Comparison of ENCODE assay signal across 8 cellular contexts in the genomic region with DNA sequence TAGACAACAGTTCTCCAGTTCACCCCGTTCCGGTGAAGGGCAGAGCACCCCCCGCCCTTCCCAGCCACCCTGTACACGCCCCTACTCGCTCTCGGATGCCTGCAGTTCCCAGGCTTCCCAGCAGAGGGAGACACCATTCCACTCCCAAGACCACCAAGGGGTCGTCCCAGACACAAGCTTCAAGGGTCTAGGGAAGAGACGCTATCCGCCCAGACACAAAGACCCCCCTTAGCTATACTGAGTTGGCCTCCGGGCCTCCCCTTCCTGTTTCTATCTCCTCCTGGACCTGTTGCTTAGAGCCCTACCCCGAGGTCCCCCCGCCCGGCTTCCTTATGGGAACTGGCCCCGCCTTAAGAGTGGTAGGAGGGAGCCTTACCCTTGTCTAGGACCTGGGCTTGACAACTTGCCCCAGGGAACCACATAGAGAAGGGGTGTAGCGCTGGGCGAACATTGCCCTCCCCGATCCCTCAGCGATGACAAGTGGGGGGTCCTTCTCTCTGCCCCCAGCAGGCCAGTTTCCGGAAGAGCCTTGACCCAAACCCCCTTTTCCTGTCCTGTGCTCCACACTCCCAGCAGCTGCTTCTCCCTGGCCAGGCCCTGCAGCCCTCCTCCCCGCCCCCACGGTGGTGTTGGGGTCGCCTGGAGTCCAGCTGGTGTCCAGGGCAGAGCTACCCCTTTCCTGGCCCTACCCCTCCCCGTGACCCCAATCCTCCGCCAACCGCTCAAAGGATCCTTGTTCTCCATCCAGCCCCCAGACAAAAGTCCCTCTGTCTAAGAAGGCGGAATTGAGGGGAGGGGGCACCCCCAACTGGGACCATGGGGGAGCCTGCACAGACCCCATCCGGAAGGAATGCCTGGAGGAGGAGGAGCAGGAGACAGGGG. TPM values are rescaled to one million over a fixed set of nuclear protein-coding genes. Genes with fewer than 3 reads are reported as not detected.
DNase-seq lines count a peak whose midpoint lies in the region; ATAC-seq and TF ChIP-seq lines count a peak whose summit lies in the region.

No MANE protein-coding gene starts in this region.

- peaks cover 5% of the 10 kb centered on the region for H3K4me1 Mint-ChIP-seq in activated T-helper 17 cell treated with anti-CD3 and anti-CD28 coated beads, Interleukin-2, amount 50 U/mL, for 72 hours
- peaks cover 6 to 9% (median 8%) of the 10 kb centered on the region in 4 donors for H3K4me1 Mint-ChIP-seq in naive thymus-derived CD8-positive, alpha-beta T cell

- TF ChIP-seq CTCF in OCI-LY3 (IDR thresholded peaks at IDR 0.05; ENCODE audit: low read depth, low read length): peak; percentile 97
- TF ChIP-seq CTCF in fibroblast of pulmonary artery (IDR thresholded peaks at IDR 0.05; ENCODE audit: low read length, missing control alignments): peak; percentile 98

- DNase-seq in SKM-1 treated with dmso at 0.1 percent for 144 hours (lab: John Stamatoyannopoulos, UW; ENCODE audit: unreplicated experiment): peak; percentile 14
- DNase-seq in SKM-1 (lab: John Stamatoyannopoulos, UW; ENCODE audit: unreplicated experiment): no peak
- DNase-seq in fibroblast of pulmonary artery (ENCODE audit: low read depth): peak; percentile 57
- DNase-seq in naive thymus-derived CD8-positive, alpha-beta T cell: peak; percentile 54 to 82 (median 73)
- DNase-seq in stimulated activated CD8-positive, alpha-beta memory T cell treated with anti-CD3 and anti-CD28 coated beads, Interleukin-7, amount 100 ng/mL, for 4 hours (ENCODE audit: low read depth in 2 of 2): peak; percentile 43

- no peaks in the 10 kb centered on the region for H3K36me3 ChIP-seq in OCI-LY3 (replicated peaks; ENCODE audit: low read depth, low read length)

- H4K20me1 ChIP-seq in OCI-LY3 (ENCODE audit: insufficient read depth, low read length): no peaks in the 10 kb centered on the region

- no peak overlapping the region for H3K27ac Mint-ChIP-seq in activated T-helper 17 cell treated with anti-CD3 and anti-CD28 coated beads, Interleukin-2, amount 50 U/mL, for 72 hours
- H3K27ac Mint-ChIP-seq in naive thymus-derived CD8-positive, alpha-beta T cell: peak overlapping the region in 4 of 10 donors; percentile 1 to 79 (median 53)

- no peak overlapping the region for H3K9ac ChIP-seq in OCI-LY3 (ENCODE audit: low read length)

- H2AFZ ChIP-seq in OCI-LY3 (ENCODE audit: low read depth, low read length): peak overlapping the region; percentile 74; the same call in 1 of the 2 replicates

- no peak overlapping the region for H3K4me3 Mint-ChIP-seq in activated T-helper 17 cell treated with anti-CD3 and anti-CD28 coated beads, Interleukin-2, amount 50 U/mL, for 72 hours
- peak overlapping the region in 4 of 10 donors; percentile 32 to 54 (median 44) for H3K4me3 Mint-ChIP-seq in naive thymus-derived CD8-positive, alpha-beta T cell

- H3K4me3 ChIP-seq in OCI-LY3 (ENCODE audit: low read length): peak overlapping the region; percentile 40
- no peak overlapping the region for H3K4me3 ChIP-seq in fibroblast of pulmonary artery (replicated peaks; ENCODE audit: low read depth, low read length)

- no peaks in the 10 kb centered on the region for H3K27me3 Mint-ChIP-seq in activated T-helper 17 cell treated with anti-CD3 and anti-CD28 coated beads, Interleukin-2, amount 50 U/mL, for 72 hours
- peaks cover 0 to 8% (median 1%) of the 10 kb centered on the region in 5 donors for H3K27me3 Mint-ChIP-seq in naive thymus-derived CD8-positive, alpha-beta T cell

- no peak overlapping the region for H3K27ac ChIP-seq in OCI-LY3 (ENCODE audit: low read length)

- no peaks in the 10 kb centered on the region for H3K9me3 Mint-ChIP-seq in activated T-helper 17 cell treated with anti-CD3 and anti-CD28 coated beads, Interleukin-2, amount 50 U/mL, for 72 hours
- H3K9me3 Mint-ChIP-seq in naive thymus-derived CD8-positive, alpha-beta T cell: no peaks in the 10 kb centered on the region

- H3K9me3 ChIP-seq in OCI-LY3 (ENCODE audit: insufficient read depth, low read length): no peaks in the 10 kb centered on the region

- H3K4me1 ChIP-seq in OCI-LY3 (ENCODE audit: low read length): no peaks in the 10 kb centered on the region

- no peaks in the 10 kb centered on the region for H3K79me2 ChIP-seq in OCI-LY3 (ENCODE audit: low read length)

- H3K36me3 Mint-ChIP-seq in activated T-helper 17 cell treated with anti-CD3 and anti-CD28 coated beads, Interleukin-2, amount 50 U/mL, for 72 hours (ENCODE audit: low read depth): no peaks in the 10 kb centered on the region
- no peaks in the 10 kb centered on the region for H3K36me3 Mint-ChIP-seq in naive thymus-derived CD8-positive, alpha-beta T cell

- peaks cover 22% of the 10 kb centered on the region for H3K27me3 ChIP-seq in OCI-LY3 (ENCODE audit: low read depth, low read length)

- ATAC-seq in activated T-helper 17 cell treated with anti-CD3 and anti-CD28 coated beads, Interleukin-2, amount 50 U/mL, for 72 hours (replicated peaks): peak; percentile 90
- peak; percentile 95 for ATAC-seq in naive thymus-derived CD8-positive, alpha-beta T cell
- no peak for ATAC-seq in HG02571 (IDR thresholded peaks at IDR 0.05; ENCODE audit: unreplicated experiment)

- H3K4me2 ChIP-seq in OCI-LY3 (ENCODE audit: low read length): peak overlapping the region; percentile 53

- POLR2A ChIA-PET in naive thymus-derived CD8-positive, alpha-beta T cell (lab: Charles Lee): interaction anchor here (1.6 kb wide), 1 partner anchor 96 kb away, joined by 4 read pairs; no protein-coding TSS in a partner anchor

RNA-seq across cellular contexts. Expression of a gene that starts 0.7 kb away (rescaled TPM):
- total RNA-seq in activated T-helper 17 cell treated with anti-CD3 and anti-CD28 coated beads, Interleukin-2, amount 50 U/mL, for 72 hours: not detected
- total RNA-seq in naive thymus-derived CD8-positive, alpha-beta T cell: not detected
- polyA plus RNA-seq in naive thymus-derived CD8-positive, alpha-beta T cell: not detected

RNA-seq across cellular contexts. Expression of a gene that starts 20.0 kb away (rescaled TPM):
- 1 to 10 TPM in 1 of 2 donors, not detected in 1; 1.9 TPM for total RNA-seq in activated T-helper 17 cell treated with anti-CD3 and anti-CD28 coated beads, Interleukin-2, amount 50 U/mL, for 72 hours
- total RNA-seq in naive thymus-derived CD8-positive, alpha-beta T cell: 1 to 10 TPM in 1 of 2 experiments, under 1 TPM in 1; 0.52 to 1.6 TPM
- polyA plus RNA-seq in naive thymus-derived CD8-positive, alpha-beta T cell: under 1 TPM in 1 of 3 donors, not detected in 2; 0.18 TPM

RNA-seq across cellular contexts. Expression of a gene that starts 23.7 kb away (rescaled TPM):
- total RNA-seq in activated T-helper 17 cell treated with anti-CD3 and anti-CD28 coated beads, Interleukin-2, amount 50 U/mL, for 72 hours: under 1 TPM; 0.54 to 0.93 TPM
- 1 to 10 TPM in 1 of 2 experiments, not detected in 1; 1.1 TPM for total RNA-seq in naive thymus-derived CD8-positive, alpha-beta T cell
- polyA plus RNA-seq in naive thymus-derived CD8-positive, alpha-beta T cell: under 1 TPM in 2 of 3 donors, not detected in 1; 0.77 TPM

RNA-seq across cellular contexts. Expression of a gene that starts 28.2 kb away (rescaled TPM):
- total RNA-seq in activated T-helper 17 cell treated with anti-CD3 and anti-CD28 coated beads, Interleukin-2, amount 50 U/mL, for 72 hours: 1 to 10 TPM in 1 of 2 donors, under 1 TPM in 1; 0.40 to 1.4 TPM
- 1 to 10 TPM; 5.4 to 6.4 TPM for total RNA-seq in naive thymus-derived CD8-positive, alpha-beta T cell
- 10 to 100 TPM in 1 of 3 donors, 1 to 10 TPM in 2; 3.7 to 10.2 (median 8.8) TPM for polyA plus RNA-seq in naive thymus-derived CD8-positive, alpha-beta T cell

RNA-seq across cellular contexts. Expression of a gene that starts 39.6 kb away (rescaled TPM):
- total RNA-seq in activated T-helper 17 cell treated with anti-CD3 and anti-CD28 coated beads, Interleukin-2, amount 50 U/mL, for 72 hours: 100 to 1,000 TPM; 214 to 257 TPM
- 100 to 1,000 TPM; 339 to 351 TPM for total RNA-seq in naive thymus-derived CD8-positive, alpha-beta T cell
- 100 to 1,000 TPM; 281 to 544 (median 452) TPM for polyA plus RNA-seq in naive thymus-derived CD8-positive, alpha-beta T cell
